In the genomic region with DNA sequence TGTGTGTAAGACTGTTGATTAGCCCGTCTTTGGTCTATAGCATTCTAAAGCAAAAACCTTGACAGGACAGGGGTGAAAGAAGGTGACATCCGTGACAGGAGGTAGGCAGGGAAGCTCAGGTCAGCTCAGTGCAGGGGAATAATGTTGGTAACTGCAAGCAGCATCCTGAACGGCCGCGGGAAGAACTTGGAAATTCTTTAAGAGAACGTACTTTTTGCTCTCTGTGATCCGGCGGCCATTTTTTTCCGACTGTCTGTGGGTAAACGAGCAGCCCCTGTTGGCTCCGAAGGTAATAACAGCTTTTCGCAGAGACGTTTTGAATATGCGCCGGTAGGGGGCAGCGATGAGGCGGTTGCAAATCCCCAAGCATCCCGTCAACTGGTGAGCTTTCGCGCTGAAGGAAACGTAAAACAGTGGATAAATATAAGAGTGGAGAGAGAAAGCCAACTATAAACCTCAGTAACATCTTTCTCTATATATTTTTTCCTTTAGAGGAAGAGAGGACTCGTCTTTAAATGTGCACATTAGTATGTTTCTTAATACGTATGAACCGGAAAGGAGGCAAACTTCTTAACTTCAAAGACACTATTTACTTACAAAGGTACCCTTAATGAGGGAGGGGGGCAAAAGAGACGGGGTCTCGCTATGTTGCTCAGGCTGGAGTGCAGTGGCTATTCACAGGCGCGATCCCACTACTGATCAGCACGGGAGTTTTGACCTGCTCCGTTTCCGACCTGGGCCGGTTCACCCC, we compare ENCODE assay signal across 8 cellular contexts. TPM values are rescaled to one million over a fixed set of nuclear protein-coding genes. Genes with fewer than 3 reads are reported as not detected.
DNase-seq lines count a peak whose midpoint lies in the region; ATAC-seq, FAIRE-seq and TF ChIP-seq lines count a peak whose summit lies in the region.

No MANE protein-coding gene starts in this region.

- TF ChIP-seq CTCF in 22Rv1 (IDR thresholded peaks at IDR 0.05) (peak; percentile 100), coronary artery (IDR thresholded peaks at IDR 0.05) (peak; percentile 100)

- H3K27me3 Mint-ChIP-seq in activated CD4-positive, alpha-beta T cell treated with anti-CD3 and anti-CD28 coated beads for 36 hours: no peaks in the 10 kb centered on the region

- H3K36me3 Mint-ChIP-seq in activated CD4-positive, alpha-beta T cell treated with anti-CD3 and anti-CD28 coated beads for 36 hours (ENCODE audit: low read depth): peaks cover 2% of the 10 kb centered on the region

- H3K4me3 Mint-ChIP-seq in activated CD4-positive, alpha-beta T cell treated with anti-CD3 and anti-CD28 coated beads for 36 hours: no peak overlapping the region

- ATAC-seq in HG03342 (IDR thresholded peaks at IDR 0.05; ENCODE audit: unreplicated experiment) (peak; percentile 19), left lobe of liver (peak; percentile 80)
- ATAC-seq in activated CD4-positive, alpha-beta T cell treated with anti-CD3 and anti-CD28 coated beads for 36 hours: peak; percentile 13

- H3K4me3 ChIP-seq in coronary artery: peak overlapping the region; percentile 78

- FAIRE-seq in GM18507 (lab: Jason Lieb, UNC): peak; percentile 79

- H3K27ac ChIP-seq in 22Rv1 (peak overlapping the region; percentile 88), coronary artery (peak overlapping the region; percentile 96 to 97)

- peaks cover 20% of the 10 kb centered on the region for H3K4me1 Mint-ChIP-seq in activated CD4-positive, alpha-beta T cell treated with anti-CD3 and anti-CD28 coated beads for 36 hours

- H3K27ac Mint-ChIP-seq in activated CD4-positive, alpha-beta T cell treated with anti-CD3 and anti-CD28 coated beads for 36 hours: no peak overlapping the region

- H3K9me3 Mint-ChIP-seq in activated CD4-positive, alpha-beta T cell treated with anti-CD3 and anti-CD28 coated beads for 36 hours (ENCODE audit: low read depth): no peaks in the 10 kb centered on the region

- CTCF ChIA-PET in activated CD4-positive, alpha-beta T cell treated with anti-CD3 and anti-CD28 coated beads for 36 hours (lab: Charles Lee): interaction anchor here (0.6 to 9.8 kb wide), 60 partner anchors 8 to 966 kb away, joined by 3 to 158 read pairs (median 4); partner anchors contain the start of genes ARF6, NEMF, POLE2 and VCPKMT

- POLR2A ChIA-PET in activated CD4-positive, alpha-beta T cell treated with anti-CD3 and anti-CD28 coated beads for 36 hours (lab: Charles Lee): interaction anchor here (0.6 to 3.8 kb wide), 19 partner anchors 10 to 254 kb away, joined by 3 to 30 read pairs (median 4); partner anchors contain the start of genes DNAAF2, KLHDC2, MGAT2 and NEMF

- DNase-seq in GM18507 (ENCODE audit: extremely low spot score, insufficient read length, low read depth): no peak
- peak; percentile 51 for DNase-seq in NCI-H510A (lab: John Stamatoyannopoulos, UW)
- DNase-seq in activated CD4-positive, alpha-beta T cell treated with anti-CD3 and anti-CD28 coated beads for 36 hours: peak; percentile 92
- DNase-seq in coronary artery (ENCODE audit: low spot score): peak; percentile 92
- peak; percentile 86 for DNase-seq in left lobe of liver (ENCODE audit: low spot score)
- peak; percentile 62 to 82 for DNase-seq in stimulated activated CD4-positive, alpha-beta T cell treated with anti-CD3 and anti-CD28 coated beads, Interleukin-1b, Interleukin-23, amount 100 ng/mL, for 4 hours (ENCODE audit: low read depth in 2 of 2)

- intact Hi-C loops in activated CD4-positive, alpha-beta T cell treated with anti-CD3 and anti-CD28 coated beads for 36 hours (cut with DNase I, micrococcal nuclease): loop anchor here (1.0 to 5.0 kb wide), 13 partner anchors 9 to 660 kb away; partner anchors contain the start of genes SOS2 (in 2 of the 2), ARF6 (in 1 of the 2), KLHDC2 (in 1 of the 2) and VCPKMT (in 1 of the 2)

RNA-seq across cellular contexts. Expression of gene NEMF, which starts 9.5 kb away (rescaled TPM):
- 10 to 100 TPM; 62.4 to 97.9 TPM for total RNA-seq in activated CD4-positive, alpha-beta T cell treated with anti-CD3 and anti-CD28 coated beads for 36 hours
- total RNA-seq in left lobe of liver: 18.2 TPM

RNA-seq across cellular contexts. Expression of gene ARF6, which starts 30.8 kb away (rescaled TPM):
- 100 to 1,000 TPM; 172 to 181 TPM for total RNA-seq in activated CD4-positive, alpha-beta T cell treated with anti-CD3 and anti-CD28 coated beads for 36 hours
- 20.9 TPM for total RNA-seq in left lobe of liver

Comparison
In these comparisons a context has a peak if more than half of its experiments do, and no peak if none do; other contexts are left out.
1. ATAC-seq: peak in every context shown above with its lines; median percentile 80 in left lobe of liver; 19 in HG03342; 13 in activated CD4-positive, alpha-beta T cell treated with anti-CD3 and anti-CD28 coated beads for 36 hours.